Comparison of ENCODE assay signal across 7 cellular contexts in genomic region chr6:7475081-7475480, GRCh38.
"Had no signal": no experiment of that assay in that cellular context is flagged by ENCODE, and none has a peak within 500 bp of the region (broad histone marks: within the 10 kb centered on the region; RNA-seq: fewer than 3 reads in every experiment).

No MANE protein-coding gene starts in this region.

- DNase-seq: H9, HCEC 1CT, IMR-90 had no signal

- ATAC-seq: GM23338 had no signal

- H3K4me3 ChIP-seq: GM23338 had no signal

- FAIRE-seq: H1, H54, HTR-8/SVneo had no signal
